Comparison of ENCODE assay signal across 8 cellular contexts in genomic region chr5:65624025-65624569, GRCh38. TPM values are rescaled to one million over a fixed set of nuclear protein-coding genes. Genes with fewer than 3 reads are reported as not detected.
DNase-seq lines count a peak whose midpoint lies in the region; ATAC-seq and TF ChIP-seq lines count a peak whose summit lies in the region.

Gene TRIM23, minus strand, starts transcription at chr5:65624333. Its CDS starts 59 bp downstream, at chr5:65624274.

- peak; percentile 95 for ATAC-seq in GM19351 (IDR thresholded peaks at IDR 0.05; ENCODE audit: unreplicated experiment)
- peak; percentile 92 for ATAC-seq in HG03520 (IDR thresholded peaks at IDR 0.05; ENCODE audit: unreplicated experiment)

- no peak for TF ChIP-seq CTCF in liver (IDR thresholded peaks at IDR 0.05; ENCODE audit: low read depth, low read length, missing input control)

- H3K36me3 ChIP-seq in liver (ENCODE audit: control insufficient read depth in 4 of 4, insufficient read depth in 3 of 4, low read depth in 1 of 4, low read length in 3 of 4), result no peaks in the 10 kb centered on the region

- no peaks in the 10 kb centered on the region for H3K9me3 ChIP-seq in liver (ENCODE audit: control insufficient read depth in 4 of 4, low read length in 3 of 4)

- H3K27ac Mint-ChIP-seq in activated CD4-positive, alpha-beta T cell treated with anti-CD3 and anti-CD28 coated beads, Interleukin-2, amount 10 ng/mL, durations not matched to agents 24 days and 14 days, result peak within 1 kb of the TSS; percentile 99
- peak within 1 kb of the TSS; percentile 97 for H3K27ac Mint-ChIP-seq in dendritic cell treated with granulocyte-macrophage colony-stimulating factor and Interleukin-4, amounts not matched to agents 40 ng/mL and 50 ng/mL, for 4 days

- under 1% methylated on average over 32 of the region's 32 CpGs for WGBS in liver

- peaks cover 24% of the 10 kb centered on the region for H3K4me1 Mint-ChIP-seq in activated CD4-positive, alpha-beta T cell treated with anti-CD3 and anti-CD28 coated beads, Interleukin-2, amount 10 ng/mL, durations not matched to agents 24 days and 14 days
- peaks cover 14% of the 10 kb centered on the region for H3K4me1 Mint-ChIP-seq in dendritic cell treated with granulocyte-macrophage colony-stimulating factor and Interleukin-4, amounts not matched to agents 40 ng/mL and 50 ng/mL, for 4 days (ENCODE audit: low read depth)

- H3K36me3 Mint-ChIP-seq in activated CD4-positive, alpha-beta T cell treated with anti-CD3 and anti-CD28 coated beads, Interleukin-2, amount 10 ng/mL, durations not matched to agents 24 days and 14 days (ENCODE audit: low read depth), result peaks cover 9% of the 10 kb centered on the region
- H3K36me3 Mint-ChIP-seq in dendritic cell treated with granulocyte-macrophage colony-stimulating factor and Interleukin-4, amounts not matched to agents 40 ng/mL and 50 ng/mL, for 4 days (ENCODE audit: low read depth), result peaks cover 23% of the 10 kb centered on the region

- peak within 1 kb of the TSS; percentile 90 to 97 for H3K9ac ChIP-seq in liver (ENCODE audit: low read depth in 1 of 2, low read length in 2 of 2)

- DNase-seq in C1 segment of cervical spinal cord (lab: John Stamatoyannopoulos, UW) (peak; percentile 74 to 96 (median 91)), NCI-H526 treated with DMSO at 0.1 percent for 48 hours (lab: John Stamatoyannopoulos, UW) (peak; percentile 91)
- DNase-seq in activated CD4-positive, alpha-beta T cell treated with anti-CD3 and anti-CD28 coated beads, Interleukin-2, amount 10 ng/mL, durations not matched to agents 24 days and 14 days, result peak; percentile 98
- peak; percentile 87 for DNase-seq in stimulated activated CD4-positive, alpha-beta T cell treated with anti-CD3 and anti-CD28 coated beads, Interleukin-4, amount 100 ng/mL, for 1 hour

- intact Hi-C loops in activated CD4-positive, alpha-beta T cell treated with anti-CD3 and anti-CD28 coated beads, Interleukin-2, amount 10 ng/mL, durations not matched to agents 24 days and 14 days (cut with micrococcal nuclease), result loop anchor here (1.0 to 2.0 kb wide), 6 partner anchors 61 to 855 kb away; partner anchors contain the start of genes CENPK, CWC27, ERBIN and PPWD1
- intact Hi-C loops in dendritic cell treated with granulocyte-macrophage colony-stimulating factor and Interleukin-4, amounts not matched to agents 40 ng/mL and 50 ng/mL, for 4 days (cut with micrococcal nuclease), result loop anchor here (1.0 to 10.0 kb wide), 4 partner anchors 61 to 855 kb away; partner anchors contain the start of genes CENPK, CWC27, NLN and PPWD1

- H3K4me3 Mint-ChIP-seq in activated CD4-positive, alpha-beta T cell treated with anti-CD3 and anti-CD28 coated beads, Interleukin-2, amount 10 ng/mL, durations not matched to agents 24 days and 14 days, result peak within 1 kb of the TSS; percentile 91
- H3K4me3 Mint-ChIP-seq in dendritic cell treated with granulocyte-macrophage colony-stimulating factor and Interleukin-4, amounts not matched to agents 40 ng/mL and 50 ng/mL, for 4 days, result peak within 1 kb of the TSS; percentile 98

- peak within 1 kb of the TSS; percentile 75 to 99 (median 99) for H3K4me3 ChIP-seq in liver (ENCODE audit: low read depth in 1 of 3, low read length in 3 of 3)

- H3K27me3 Mint-ChIP-seq in activated CD4-positive, alpha-beta T cell treated with anti-CD3 and anti-CD28 coated beads, Interleukin-2, amount 10 ng/mL, durations not matched to agents 24 days and 14 days, result no peaks in the 10 kb centered on the region
- H3K27me3 Mint-ChIP-seq in dendritic cell treated with granulocyte-macrophage colony-stimulating factor and Interleukin-4, amounts not matched to agents 40 ng/mL and 50 ng/mL, for 4 days, result no peaks in the 10 kb centered on the region

- peak within 1 kb of the TSS; percentile 88 to 92 for H3K27ac ChIP-seq in liver (ENCODE audit: low read depth in 1 of 2, low read length in 2 of 2)

- no peaks in the 10 kb centered on the region for H3K27me3 ChIP-seq in liver (ENCODE audit: control insufficient read depth in 4 of 4, insufficient read depth in 4 of 4, low read length in 3 of 4)

- H3K9me3 Mint-ChIP-seq in activated CD4-positive, alpha-beta T cell treated with anti-CD3 and anti-CD28 coated beads, Interleukin-2, amount 10 ng/mL, durations not matched to agents 24 days and 14 days, result no peaks in the 10 kb centered on the region
- H3K9me3 Mint-ChIP-seq in dendritic cell treated with granulocyte-macrophage colony-stimulating factor and Interleukin-4, amounts not matched to agents 40 ng/mL and 50 ng/mL, for 4 days, result no peaks in the 10 kb centered on the region

- peaks cover 9 to 31% (median 23%) of the 10 kb centered on the region in 4 donors for H3K4me1 ChIP-seq in liver (ENCODE audit: control insufficient read depth in 4 of 4, insufficient read depth in 4 of 4, low read length in 3 of 4)

- TF ChIP-seq RAD21 in liver (IDR thresholded peaks at IDR 0.05), result peak in 1 of 2 donors; percentile 19

TF ChIP-seq in liver, 16 proteins besides CTCF, POLR2A, EP300 and RAD21:
- peak; percentile 9 for TF ChIP-seq FOXA2 (IDR thresholded peaks at IDR 0.05)
- no peak for TF ChIP-seq EGR1 (IDR thresholded peaks at IDR 0.05; ENCODE audit: low read depth in 2 of 2)
- peak; percentile 46 for TF ChIP-seq YY1 (IDR thresholded peaks at IDR 0.05)

RNA-seq across cellular contexts. Expression of gene TRIM23, which starts in this region (rescaled TPM):
- 5.3 and 6.0 TPM in 2 replicates for total RNA-seq in activated CD4-positive, alpha-beta T cell treated with anti-CD3 and anti-CD28 coated beads, Interleukin-2, amount 10 ng/mL, durations not matched to agents 24 days and 14 days
- 10 to 100 TPM; 14.6 to 25.0 TPM for total RNA-seq in liver
- polyA plus RNA-seq in liver, result 1 to 10 TPM; 3.1 to 3.6 TPM

Comparison
In these comparisons a context has a peak if more than half of its experiments do, and no peak if none do; other contexts are left out.
1. Peak in every context shown above with its lines: DNase-seq, ATAC-seq, H3K4me3 ChIP-seq and H3K27ac ChIP-seq.